Comparison of ENCODE assay signal across 8 cellular contexts in genomic region chr6:109482913-109483743, GRCh38. TPM values are rescaled to one million over a fixed set of nuclear protein-coding genes. Genes with fewer than 3 reads are reported as not detected.
A peak's percentile ranks its signal among the peaks of the same experiment; 100 is the strongest.
DNase-seq lines count a peak whose midpoint lies in the region; ATAC-seq and TF ChIP-seq lines count a peak whose summit lies in the region.

Gene ZBTB24 (minus strand): TSS chr6:109483219. CDS start chr6:109482026, 1,193 bp downstream.

- H3K4me3 ChIP-seq in IMR-90 (ENCODE audit: insufficient read depth, low read depth, low read length), result peak within 1 kb of the TSS; percentile 76
- H3K4me3 ChIP-seq in PC-3 (ENCODE audit: low read length), result peak within 1 kb of the TSS; percentile 90
- peak within 1 kb of the TSS; percentile 67 to 92 for H3K4me3 ChIP-seq in mucosa of rectum (ENCODE audit: low read length in 2 of 2)

- peaks cover 31 to 38% of the 10 kb centered on the region in 2 experiments for H3K79me1 ChIP-seq in IMR-90 (ENCODE audit: low read depth in 1 of 2, low read length in 2 of 2)

- peaks cover 4% of the 10 kb centered on the region for H3F3A ChIP-seq in PC-3 (ENCODE audit: low read length, unreplicated experiment)

- peak within 1 kb of the TSS; percentile 11 for H3K14ac ChIP-seq in IMR-90 (replicated peaks; ENCODE audit: low read depth, low read length)

- DNase-seq in DMS153 treated with DMSO at 0.1 percent for 48 hours (lab: John Stamatoyannopoulos, UW; ENCODE audit: unreplicated experiment) (peak; percentile 86), IMR-90 (peak; percentile 80), PC-3 (peak; percentile 84), activated T-cell treated with anti-CD3 and anti-CD28 coated beads for 4 hours (peak; percentile 76), epithelial cell of prostate (ENCODE audit: low read depth, low spot score) (peak; percentile 56)
- peak; percentile 87 for DNase-seq in stimulated activated CD8-positive, alpha-beta memory T cell treated with anti-CD3 and anti-CD28 coated beads, Interleukin-4, amount 100 ng/mL, for 24 hours (ENCODE audit: low read depth)

- H4K20me1 ChIP-seq in IMR-90 (ENCODE audit: insufficient read depth, low read length) (no peaks in the 10 kb centered on the region; the same call in 1 of the 2 replicates), PC-3 (ENCODE audit: low read length) (0 out of 2 replicates have a peak, but pooled peaks cover 2% of the 10 kb centered on the region)

- no peak within 1 kb of the TSS; the same call in 1 of the 2 replicates for H2AK5ac ChIP-seq in IMR-90 (ENCODE audit: low read depth, low read length)

- TF ChIP-seq RAD21 in IMR-90 (IDR thresholded peaks at IDR 0.05; ENCODE audit: low read length), result no peak

- TF ChIP-seq CTCF in IMR-90 (conservative IDR thresholded peaks at IDR 0.05; ENCODE audit: low read depth, low read length) (no peak), PC-3 (conservative IDR thresholded peaks at IDR 0.05; ENCODE audit: low read depth, low read length) (no peak)

- H3K27me3 ChIP-seq in IMR-90 (ENCODE audit: control insufficient read depth, insufficient read depth, low read length) (no peaks in the 10 kb centered on the region; the same call in 1 of the 2 replicates), PC-3 (ENCODE audit: low read length) (no peaks in the 10 kb centered on the region), mucosa of rectum (ENCODE audit: control insufficient read depth in 2 of 2, insufficient read depth in 2 of 2, low read length in 2 of 2) (no peaks in the 10 kb centered on the region)

- peaks cover 12% of the 10 kb centered on the region for H3K36me3 ChIP-seq in IMR-90 (ENCODE audit: control insufficient read depth, insufficient read depth, low read length)
- peaks cover 14% of the 10 kb centered on the region for H3K36me3 ChIP-seq in PC-3 (ENCODE audit: low read depth, low read length)
- H3K36me3 ChIP-seq in mucosa of rectum (ENCODE audit: control insufficient read depth in 2 of 2, insufficient read depth in 2 of 2, low read length in 2 of 2), result peaks cover 8 to 13% of the 10 kb centered on the region in 2 donors

- in situ Hi-C loops in IMR-90 (cut with MboI; ENCODE audit: low sequenced_read_pairs), result no loop called here

- no peak within 1 kb of the TSS for H2BK15ac ChIP-seq in IMR-90 (ENCODE audit: low read depth, low read length)

- H3K23ac ChIP-seq in IMR-90 (ENCODE audit: low read depth, low read length), result peak within 1 kb of the TSS; percentile 17; the same call in 1 of the 2 replicates

- peak within 1 kb of the TSS; percentile 61 for H3K9ac ChIP-seq in IMR-90 (ENCODE audit: low read depth, low read length)
- H3K9ac ChIP-seq in PC-3 (ENCODE audit: low read length), result peak within 1 kb of the TSS; percentile 95
- H3K9ac ChIP-seq in mucosa of rectum (ENCODE audit: low read depth in 1 of 2, low read length in 2 of 2), result peak within 1 kb of the TSS; percentile 85 to 89

- CTCF ChIA-PET in IMR-90 (lab: Yijun Ruan, JAX) (interaction anchor here (0.6 kb wide), 1 partner anchor 25 kb away, joined by 4 read pairs; no protein-coding TSS in a partner anchor), PC-3 (lab: Charles Lee) (no interaction called here)

- no peak within 1 kb of the TSS for H2BK5ac ChIP-seq in IMR-90 (ENCODE audit: low read depth, low read length, poor library complexity, severe bottlenecking)

- H2AK9ac ChIP-seq in IMR-90 (replicated peaks; ENCODE audit: low read depth, low read length, poor library complexity), result peak within 1 kb of the TSS; percentile 13

- H2BK120ac ChIP-seq in IMR-90 (ENCODE audit: low read depth, low read length), result no peak within 1 kb of the TSS

- POLR2A ChIA-PET in IMR-90 (lab: Charles Lee; ENCODE audit: unreplicated experiment) (no interaction called here), PC-3 (lab: Charles Lee; ENCODE audit: unreplicated experiment) (no interaction called here)

- H2BK20ac ChIP-seq in IMR-90 (ENCODE audit: low read depth, low read length), result no peak within 1 kb of the TSS

- H4K5ac ChIP-seq in IMR-90 (ENCODE audit: low read depth, low read length), result peak within 1 kb of the TSS; percentile 60; the same call in 1 of the 2 replicates

- peak within 1 kb of the TSS; percentile 89 for H2AFZ ChIP-seq in IMR-90 (replicated peaks; ENCODE audit: low read length, poor library complexity)
- peak within 1 kb of the TSS; percentile 89 for H2AFZ ChIP-seq in PC-3 (ENCODE audit: low read length)

- H3K4me2 ChIP-seq in IMR-90 (ENCODE audit: low read depth, low read length) (peak within 1 kb of the TSS; percentile 100), PC-3 (ENCODE audit: low read length) (peak within 1 kb of the TSS; percentile 93)

- peak within 1 kb of the TSS; percentile 40; the same call in 1 of the 2 replicates for H3K56ac ChIP-seq in IMR-90 (ENCODE audit: extremely low read depth, insufficient read depth, low read length)

- H3K4me1 ChIP-seq in IMR-90 (ENCODE audit: control insufficient read depth, insufficient read depth, low read length) (peaks cover 3% of the 10 kb centered on the region; the same call in 1 of the 2 replicates), PC-3 (ENCODE audit: insufficient read depth, low read length) (peaks cover 42% of the 10 kb centered on the region), mucosa of rectum (ENCODE audit: control insufficient read depth in 2 of 2, insufficient read depth in 2 of 2, low read length in 2 of 2) (peaks cover 16 to 40% of the 10 kb centered on the region in 2 donors)

- intact Hi-C loops in IMR-90 (cut with micrococcal nuclease), result loop anchor here (5.0 kb wide), 1 partner anchor 391 kb away; the partner anchor contains the start of gene SESN1
- intact Hi-C loops in PC-3 (cut with micrococcal nuclease), result loop anchor here (5.0 kb wide), 1 partner anchor 39 kb away; no protein-coding TSS in a partner anchor

- peak; percentile 87 for ATAC-seq in GM21529 (IDR thresholded peaks at IDR 0.05; ENCODE audit: unreplicated experiment)
- peak; percentile 94 for ATAC-seq in IMR-90 (ENCODE audit: low read depth)
- peak; percentile 71 for ATAC-seq in PC-3

- H4K91ac ChIP-seq in IMR-90 (ENCODE audit: insufficient read depth, low read depth, low read length), result peak within 1 kb of the TSS; percentile 2; the same call in 1 of the 2 replicates

- dilution Hi-C loops in IMR-90 (cut with HindIII; ENCODE audit: low sequenced_read_pairs, unreplicated experiment), result no loop called here

- H4K8ac ChIP-seq in IMR-90 (ENCODE audit: low read depth in 2 of 2, low read length in 2 of 2), result peak within 1 kb of the TSS; percentile 17 to 76; a peak in 2 of 4 replicates

- peak within 1 kb of the TSS; percentile 28; the same call in 1 of the 2 replicates for H3K18ac ChIP-seq in IMR-90 (ENCODE audit: low read depth, low read length)

- WGBS in IMR-90 (ENCODE audit: extremely low coverage in 2 of 2, insufficient read length in 1 of 2), 2 experiments, result 0% methylated on average over 7 of the region's 98 CpGs; no CpG with 5 or more reads in 1 of the 2 experiments

- peaks cover 45% of the 10 kb centered on the region for H3K79me2 ChIP-seq in PC-3 (ENCODE audit: low read length)

- H3K27ac ChIP-seq in IMR-90 (ENCODE audit: insufficient read depth, low read length), result no peak within 1 kb of the TSS; the same call in 1 of the 2 replicates
- peak within 1 kb of the TSS; percentile 36 for H3K27ac ChIP-seq in PC-3 (ENCODE audit: low read length)
- H3K27ac ChIP-seq in epithelial cell of prostate, result peak within 1 kb of the TSS; percentile 55
- H3K27ac ChIP-seq in mucosa of rectum (ENCODE audit: low read depth in 2 of 2, low read length in 2 of 2), result peak within 1 kb of the TSS; percentile 76 to 87

- H3K9me3 ChIP-seq in IMR-90 (ENCODE audit: control insufficient read depth, insufficient read depth, low read length), result no peaks in the 10 kb centered on the region
- H3K9me3 ChIP-seq in PC-3 (ENCODE audit: low read length), result no peaks in the 10 kb centered on the region
- no peaks in the 10 kb centered on the region for H3K9me3 ChIP-seq in mucosa of rectum (ENCODE audit: control insufficient read depth in 2 of 2, low read length in 2 of 2)

- H3K9me1 ChIP-seq in IMR-90 (ENCODE audit: insufficient read depth, low read length), result no peaks in the 10 kb centered on the region

- H3K4ac ChIP-seq in IMR-90 (ENCODE audit: low read depth, low read length), result peak within 1 kb of the TSS; percentile 3

- H3K9me2 ChIP-seq in PC-3 (replicated peaks; ENCODE audit: low read length), result no peaks in the 10 kb centered on the region

- BruUV-seq in IMR-90 (replicated peaks; lab: Mats Ljungman, UMichigan), result no TSS peak
- BruUV-seq in PC-3 (replicated peaks; lab: Mats Ljungman, UMichigan), result no TSS peak

- peak; percentile 67; the same call in 1 of the 2 replicates for TF ChIP-seq POLR2A in IMR-90 (IDR thresholded peaks at IDR 0.05; ENCODE audit: low read depth, low read length)

TF ChIP-seq in IMR-90, 13 proteins besides CTCF, POLR2A, EP300 and RAD21 (continues in another document):
- TF ChIP-seq CHD1 (IDR thresholded peaks at IDR 0.05; ENCODE audit: low read depth, low read length) (no peak), SMC3 (IDR thresholded peaks at IDR 0.05; ENCODE audit: low read depth, low read length) (no peak), CEBPB (IDR thresholded peaks at IDR 0.05; ENCODE audit: low read depth, low read length) (no peak), RCOR1 (IDR thresholded peaks at IDR 0.05; ENCODE audit: insufficient replicate concordance, low read length) (no peak), MXI1 (IDR thresholded peaks at IDR 0.05; ENCODE audit: borderline replicate concordance, low read depth, low read length) (peak; percentile 69; the same call in 1 of the 2 replicates), RFX5 (IDR thresholded peaks at IDR 0.05; ENCODE audit: low read depth, low read length) (no peak), MAFK (IDR thresholded peaks at IDR 0.05; ENCODE audit: low read depth, low read length) (no peak), NFE2L2 (IDR thresholded peaks at IDR 0.05; ENCODE audit: low read depth, low read length) (no peak), MAZ (IDR thresholded peaks at IDR 0.05; ENCODE audit: borderline replicate concordance, low read depth, low read length) (peak; percentile 99)
- TF ChIP-seq, protein P1, sequence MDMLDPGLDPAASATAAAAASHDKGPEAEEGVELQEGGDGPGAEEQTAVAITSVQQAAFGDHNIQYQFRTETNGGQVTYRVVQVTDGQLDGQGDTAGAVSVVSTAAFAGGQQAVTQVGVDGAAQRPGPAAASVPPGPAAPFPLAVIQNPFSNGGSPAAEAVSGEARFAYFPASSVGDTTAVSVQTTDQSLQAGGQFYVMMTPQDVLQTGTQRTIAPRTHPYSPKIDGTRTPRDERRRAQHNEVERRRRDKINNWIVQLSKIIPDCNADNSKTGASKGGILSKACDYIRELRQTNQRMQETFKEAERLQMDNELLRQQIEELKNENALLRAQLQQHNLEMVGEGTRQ (IDR thresholded peaks at IDR 0.05; ENCODE audit: low read depth, low read length), result peak; percentile 88

RNA-seq across cellular contexts. Expression of gene ZBTB24, which starts in this region (rescaled TPM):
- total RNA-seq in IMR-90 (2012; rRNA removed) (7.9 and 10.3 TPM in 2 replicates), PC-3 (2014; rRNA removed) (4.5 and 6.1 TPM in 2 replicates)
- 2.1 and 2.3 TPM in 2 replicates for polyA plus RNA-seq in IMR-90 (2012; rRNA removed)
- 0.63 and 0.75 TPM in 2 replicates for polyA plus RNA-seq in IMR-90 (2012; cell fraction: cytosol; rRNA removed)
- polyA plus RNA-seq in IMR-90 (2012; cell fraction: nucleus; rRNA removed; ENCODE audit: low replicate concordance), result 1.1 and 2.2 TPM in 2 replicates
